In genomic region chr9:37197158-37198033, GRCh38 we compare ENCODE assay signal across 9 cellular contexts.
DNase-seq lines count a peak whose midpoint lies in the region; ATAC-seq and TF ChIP-seq lines count a peak whose summit lies in the region.
"Had no signal": no experiment of that assay in that cellular context is flagged by ENCODE, and none has a peak within 500 bp of the region (broad histone marks: within the 10 kb centered on the region; RNA-seq: fewer than 3 reads in every experiment).

No MANE protein-coding gene starts in this region.

- no peaks in the 10 kb centered on the region for H3K36me3 ChIP-seq in CD8-positive, alpha-beta memory T cell (ENCODE audit: insufficient read depth, low read length)
- no peaks in the 10 kb centered on the region; the same call in 1 of the 2 replicates for H3K36me3 ChIP-seq in Loucy (ENCODE audit: insufficient read depth, low read length)
- H3K36me3 ChIP-seq in osteoblast (ENCODE audit: insufficient read depth, low read length) = peaks cover 5% of the 10 kb centered on the region
- H3K36me3 ChIP-seq in sigmoid colon = no peaks in the 10 kb centered on the region
- H3K36me3 ChIP-seq: HAP-1 had no signal

- CTCF ChIA-PET in CD8-positive, alpha-beta memory T cell (lab: Charles Lee) = no interaction called here

- no peak for TF ChIP-seq EP300 in sigmoid colon (IDR thresholded peaks at IDR 0.05)

- H2AFZ ChIP-seq in Loucy (ENCODE audit: low read length) = no peak overlapping the region
- no peak overlapping the region for H2AFZ ChIP-seq in osteoblast (ENCODE audit: low read length)

- no peak overlapping the region for H3K4me3 Mint-ChIP-seq in CD8-positive, alpha-beta memory T cell
- peak overlapping the region; percentile 35 for H3K4me3 Mint-ChIP-seq in activated T-helper 2 cell treated with anti-CD3 and anti-CD28 coated beads, Interferon-gamma antibody, Interleukin-2, Interleukin-4, amounts not matched to agents 10 μg/mL and 5 μg/mL and 100 μg/mL, durations not matched to agents 14 hours and 24 hours and 36 hours (ENCODE audit: low read depth)

- no peak for TF ChIP-seq CTCF in Loucy (conservative IDR thresholded peaks at IDR 0.05; ENCODE audit: low read length)
- no peak for TF ChIP-seq CTCF in osteoblast (IDR thresholded peaks at IDR 0.05; ENCODE audit: extremely low read depth, low read depth, low read length)
- no peak for TF ChIP-seq CTCF in sigmoid colon (IDR thresholded peaks at IDR 0.05)

- peaks cover 42 to 59% (median 51%) of the 10 kb centered on the region in 3 donors for H3K4me1 Mint-ChIP-seq in CD8-positive, alpha-beta memory T cell
- peaks cover 48% of the 10 kb centered on the region for H3K4me1 Mint-ChIP-seq in activated T-helper 2 cell treated with anti-CD3 and anti-CD28 coated beads, Interferon-gamma antibody, Interleukin-2, Interleukin-4, amounts not matched to agents 10 μg/mL and 5 μg/mL and 100 μg/mL, durations not matched to agents 14 hours and 24 hours and 36 hours (ENCODE audit: low read depth)

- H3K4me2 ChIP-seq in Loucy (ENCODE audit: low read depth, low read length, poor library complexity, severe bottlenecking) (peak overlapping the region; percentile 81), osteoblast (ENCODE audit: insufficient read depth, low read length) (peak overlapping the region; percentile 55)

- no peak for DNase-seq in CD8-positive, alpha-beta memory T cell
- DNase-seq in activated T-helper 2 cell treated with anti-CD3 and anti-CD28 coated beads, Interferon-gamma antibody, Interleukin-2, Interleukin-4, amounts not matched to agents 10 μg/mL and 5 μg/mL and 100 μg/mL, durations not matched to agents 14 hours and 24 hours and 36 hours (ENCODE audit: low spot score) = no peak
- no peak for DNase-seq in osteoblast (ENCODE audit: insufficient read length, low spot score, missing footprints)
- DNase-seq in sigmoid colon = no peak
- no peak for DNase-seq in NCI-H1105 treated with DMSO at 0.1 percent for 48 hours (lab: John Stamatoyannopoulos, UW)
- no peak for DNase-seq in stimulated activated CD8-positive, alpha-beta memory T cell treated with anti-CD3 and anti-CD28 coated beads, Interleukin-4, amount 100 ng/mL, for 48 hours

- H3K9me3 ChIP-seq in CD8-positive, alpha-beta memory T cell (ENCODE audit: low read length) = no peaks in the 10 kb centered on the region
- H3K9me3 ChIP-seq in Loucy (ENCODE audit: insufficient read depth, low read depth, low read length) (no peaks in the 10 kb centered on the region), osteoblast (ENCODE audit: low read depth, low read length) (no peaks in the 10 kb centered on the region), sigmoid colon (no peaks in the 10 kb centered on the region)
- H3K9me3 ChIP-seq: HAP-1 had no signal

- H3K79me2 ChIP-seq in Loucy (ENCODE audit: insufficient read depth, low read length) (peaks cover 35% of the 10 kb centered on the region), osteoblast (ENCODE audit: insufficient read depth, low read length) (peaks cover 4% of the 10 kb centered on the region)

- no peaks in the 10 kb centered on the region for H3K27me3 Mint-ChIP-seq in CD8-positive, alpha-beta memory T cell
- no peaks in the 10 kb centered on the region for H3K27me3 Mint-ChIP-seq in activated T-helper 2 cell treated with anti-CD3 and anti-CD28 coated beads, Interferon-gamma antibody, Interleukin-2, Interleukin-4, amounts not matched to agents 10 μg/mL and 5 μg/mL and 100 μg/mL, durations not matched to agents 14 hours and 24 hours and 36 hours (ENCODE audit: low read depth)

- H3K27me3 ChIP-seq in CD8-positive, alpha-beta memory T cell (ENCODE audit: insufficient read depth, low read length, poor library complexity, severe bottlenecking) = no peaks in the 10 kb centered on the region
- H3K27me3 ChIP-seq in Loucy (ENCODE audit: insufficient read depth, low read length, poor library complexity, severe bottlenecking) (no peaks in the 10 kb centered on the region), osteoblast (ENCODE audit: insufficient read depth, low read length) (no peaks in the 10 kb centered on the region), sigmoid colon (no peaks in the 10 kb centered on the region)

- H3K27ac Mint-ChIP-seq in CD8-positive, alpha-beta memory T cell = peak overlapping the region in 1 of 8 donors; percentile 5
- peak overlapping the region; percentile 83 for H3K27ac Mint-ChIP-seq in activated T-helper 2 cell treated with anti-CD3 and anti-CD28 coated beads, Interferon-gamma antibody, Interleukin-2, Interleukin-4, amounts not matched to agents 10 μg/mL and 5 μg/mL and 100 μg/mL, durations not matched to agents 14 hours and 24 hours and 36 hours

- POLR2A ChIA-PET in CD8-positive, alpha-beta memory T cell (lab: Charles Lee) = no interaction called here

- H3K36me3 Mint-ChIP-seq in CD8-positive, alpha-beta memory T cell = peaks cover 5 to 26% (median 12%) of the 10 kb centered on the region in 3 donors
- peaks cover 34% of the 10 kb centered on the region for H3K36me3 Mint-ChIP-seq in activated T-helper 2 cell treated with anti-CD3 and anti-CD28 coated beads, Interferon-gamma antibody, Interleukin-2, Interleukin-4, amounts not matched to agents 10 μg/mL and 5 μg/mL and 100 μg/mL, durations not matched to agents 14 hours and 24 hours and 36 hours (ENCODE audit: low read depth)

- H3K27ac ChIP-seq in CD8-positive, alpha-beta memory T cell (ENCODE audit: low read depth, low read length) = peak overlapping the region; percentile 18
- H3K27ac ChIP-seq in osteoblast (ENCODE audit: low read depth, low read length) (peak overlapping the region; percentile 43), sigmoid colon (no peak overlapping the region)

- peak; percentile 53 for ATAC-seq in GM19455 (IDR thresholded peaks at IDR 0.05; ENCODE audit: unreplicated experiment)

- no peak for TF ChIP-seq POLR2A in sigmoid colon (IDR thresholded peaks at IDR 0.05)

- H3K4me3 ChIP-seq in CD8-positive, alpha-beta memory T cell (ENCODE audit: low read length) = no peak overlapping the region
- H3K4me3 ChIP-seq in Loucy (ENCODE audit: low read length, poor library complexity, severe bottlenecking) (peak overlapping the region; percentile 65), osteoblast (ENCODE audit: insufficient read depth, low read length) (peak overlapping the region; percentile 8), sigmoid colon (no peak overlapping the region)
- H3K4me3 ChIP-seq: HAP-1 had no signal

- H3K9me3 Mint-ChIP-seq in CD8-positive, alpha-beta memory T cell = no peaks in the 10 kb centered on the region
- no peaks in the 10 kb centered on the region for H3K9me3 Mint-ChIP-seq in activated T-helper 2 cell treated with anti-CD3 and anti-CD28 coated beads, Interferon-gamma antibody, Interleukin-2, Interleukin-4, amounts not matched to agents 10 μg/mL and 5 μg/mL and 100 μg/mL, durations not matched to agents 14 hours and 24 hours and 36 hours

- intact Hi-C loops in activated T-helper 2 cell treated with anti-CD3 and anti-CD28 coated beads, Interferon-gamma antibody, Interleukin-2, Interleukin-4, amounts not matched to agents 10 μg/mL and 5 μg/mL and 100 μg/mL, durations not matched to agents 14 hours and 24 hours and 36 hours (cut with micrococcal nuclease) = loop anchor here (5.0 kb wide), 1 partner anchor 75 kb away; the partner anchor contains the start of gene ZCCHC7
- intact Hi-C loops in sigmoid colon (cut with DNase I) = no loop called here

- H3F3A ChIP-seq in Loucy (ENCODE audit: low read depth) = peaks cover 18% of the 10 kb centered on the region

- H3K4me1 ChIP-seq in CD8-positive, alpha-beta memory T cell (ENCODE audit: insufficient read depth, low read length) = peaks cover 20% of the 10 kb centered on the region
- H3K4me1 ChIP-seq in Loucy (ENCODE audit: insufficient read depth, low read length, poor library complexity, severe bottlenecking) (peaks cover 66% of the 10 kb centered on the region), osteoblast (ENCODE audit: insufficient read depth, low read length) (peaks cover 29% of the 10 kb centered on the region), sigmoid colon (peaks cover 0 to 20% (median 13%) of the 10 kb centered on the region in 4 donors)

- no peaks in the 10 kb centered on the region for H3K9me2 ChIP-seq in Loucy (replicated peaks; ENCODE audit: low read depth, low read length)

- 44 to 67% methylated on average over 4 of the region's 4 CpGs for WGBS in sigmoid colon, 2 donors

- H4K20me1 ChIP-seq in Loucy (ENCODE audit: insufficient read depth, low read length, poor library complexity, severe bottlenecking) = no peaks in the 10 kb centered on the region
- peaks cover 3% of the 10 kb centered on the region for H4K20me1 ChIP-seq in osteoblast (ENCODE audit: insufficient read depth, low read length)

- H3K9ac ChIP-seq in Loucy (ENCODE audit: low read depth, low read length, poor library complexity, severe bottlenecking) = peak overlapping the region; percentile 62

Comparison
In these comparisons a context has a peak if more than half of its experiments do, and no peak if none do; other contexts are left out.
1. H3K27ac ChIP-seq: peak in CD8-positive, alpha-beta memory T cell (single experiment) and osteoblast (single experiment); none in sigmoid colon (0 of 4).
2. H3K4me3 ChIP-seq: peak in Loucy (single experiment) and osteoblast (single experiment); none in CD8-positive, alpha-beta memory T cell (single experiment) and sigmoid colon (0 of 4).